Comparison of ENCODE assay signal across 8 cellular contexts in the genomic region with DNA sequence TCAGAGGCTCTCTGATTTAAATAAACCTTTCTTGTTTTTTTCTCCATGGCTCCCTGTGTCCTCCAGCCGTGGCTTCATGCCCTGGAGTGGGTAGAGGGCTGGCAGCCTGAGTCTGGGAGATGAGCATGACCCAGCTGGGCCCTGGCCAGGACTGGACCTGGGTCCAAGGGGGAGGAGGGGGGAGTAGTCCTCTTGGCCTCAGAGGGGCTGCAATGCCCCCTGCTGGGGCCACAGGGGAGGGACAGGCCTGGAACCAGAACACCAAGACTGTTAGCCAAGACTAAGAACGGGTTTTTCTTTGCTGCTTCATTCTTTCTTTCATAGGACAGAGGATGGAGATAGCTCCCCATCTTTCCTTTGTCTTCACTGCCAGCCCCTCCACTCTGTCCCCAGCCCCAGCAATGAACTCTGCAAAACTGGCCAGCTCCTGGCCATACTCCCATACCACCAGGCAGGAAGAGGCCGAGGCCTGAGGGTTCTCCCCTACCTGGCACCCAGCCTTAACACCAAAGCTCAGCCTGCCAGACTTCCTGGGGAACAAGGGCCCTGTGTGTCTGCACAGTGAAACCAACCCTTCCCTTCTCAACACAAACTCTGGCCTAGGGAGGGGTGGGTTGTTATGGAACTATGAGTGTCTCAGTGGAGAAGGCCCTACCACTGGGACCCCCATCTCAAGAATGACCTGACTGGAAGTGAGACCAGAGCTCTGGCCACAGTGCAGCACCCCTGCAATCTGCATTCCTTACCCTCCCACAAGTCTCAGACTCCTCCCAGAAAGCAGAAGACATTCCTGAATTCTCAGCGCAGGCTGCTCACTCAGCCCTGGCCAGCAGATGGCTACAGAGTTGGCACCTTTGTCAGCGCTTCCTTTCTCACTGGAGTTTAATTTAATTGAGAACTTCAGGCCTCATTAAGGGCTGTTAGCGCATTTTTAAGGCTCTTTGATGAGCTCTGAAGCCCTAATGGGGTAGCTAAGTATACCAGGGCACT. TPM values are rescaled to one million over a fixed set of nuclear protein-coding genes. Genes with fewer than 3 reads are reported as not detected.
A peak's percentile ranks its signal among the peaks of the same experiment; 100 is the strongest.
DNase-seq lines count a peak whose midpoint lies in the region; ATAC-seq and TF ChIP-seq lines count a peak whose summit lies in the region.

No MANE protein-coding gene starts in this region.

- in situ Hi-C loops in brain microvascular endothelial cell (cut with HindIII; ENCODE audit: low pct_ligation_motif_present, low sequenced_read_pairs) = no loop called here

- H3K27ac ChIP-seq in brain microvascular endothelial cell (no peak overlapping the region), smooth muscle cell (ENCODE audit: low read depth) (peak overlapping the region; percentile 44)

- H3K36me3 ChIP-seq in brain microvascular endothelial cell (replicated peaks) (peaks cover 4% of the 10 kb centered on the region), smooth muscle cell (ENCODE audit: low read depth) (no peaks in the 10 kb centered on the region)

- H3K27me3 ChIP-seq in brain microvascular endothelial cell (replicated peaks) = no peaks in the 10 kb centered on the region
- no peaks in the 10 kb centered on the region for H3K27me3 ChIP-seq in smooth muscle cell (ENCODE audit: low read depth)

- H2AFZ ChIP-seq in smooth muscle cell (ENCODE audit: low read depth) = peak overlapping the region; percentile 86

- H3K4me3 ChIP-seq in brain microvascular endothelial cell (ENCODE audit: low read depth, low read length) (no peak overlapping the region), smooth muscle cell (no peak overlapping the region)

- no peak overlapping the region for H3K9ac ChIP-seq in smooth muscle cell (ENCODE audit: low read depth)

- ATAC-seq in GM19324 (IDR thresholded peaks at IDR 0.05; ENCODE audit: low FRiP score, unreplicated experiment) (no peak), HG02884 (IDR thresholded peaks at IDR 0.05; ENCODE audit: unreplicated experiment) (no peak)

- TF ChIP-seq CTCF in brain microvascular endothelial cell (IDR thresholded peaks at IDR 0.05; ENCODE audit: low read depth, low read length, missing control alignments) (peak; percentile 94), smooth muscle cell (IDR thresholded peaks at IDR 0.05; ENCODE audit: borderline replicate concordance, insufficient read depth, poor library complexity, severe bottlenecking) (peak; percentile 60)

- H3K4me2 ChIP-seq in smooth muscle cell = peak overlapping the region; percentile 60

- H3K9me3 ChIP-seq in smooth muscle cell (replicated peaks; ENCODE audit: low read depth) = no peaks in the 10 kb centered on the region

- peaks cover 11% of the 10 kb centered on the region for H3K4me1 ChIP-seq in smooth muscle cell (ENCODE audit: low read depth)

- H4K20me1 ChIP-seq in smooth muscle cell (ENCODE audit: low read depth) = no peaks in the 10 kb centered on the region

- no peaks in the 10 kb centered on the region for H3F3A ChIP-seq in smooth muscle cell (ENCODE audit: low read depth)

- H3K79me2 ChIP-seq in smooth muscle cell (ENCODE audit: low read depth) = no peaks in the 10 kb centered on the region

- peak; percentile 82 for DNase-seq in DMS 273 (lab: John Stamatoyannopoulos, UW; ENCODE audit: unreplicated experiment)
- no peak for DNase-seq in DMS 273 treated with DMSO at 0.1 percent for 48 hours (lab: John Stamatoyannopoulos, UW)
- DNase-seq in NCI-H1092 treated with DMSO at 0.1 percent for 48 hours (lab: John Stamatoyannopoulos, UW) = peak; percentile 71
- DNase-seq in brain microvascular endothelial cell = peak; percentile 65
- DNase-seq in iPS-NIHi7 (ENCODE audit: extremely low spot score) = peak; percentile 72
- DNase-seq in smooth muscle cell (lab: John Stamatoyannopoulos, UW; ENCODE audit: unreplicated experiment) = no peak

- 34% methylated on average over 6 of the region's 6 CpGs for WGBS in smooth muscle cell (ENCODE audit: low lambda C conversion rate)

RNA-seq across cellular contexts. Expression of gene SLC29A1, which starts 11.0 kb away (rescaled TPM):
- total RNA-seq in smooth muscle cell = 7.3 and 8.0 TPM in 2 replicates
- polyA plus RNA-seq in smooth muscle cell = 7.4 and 8.1 TPM in 2 replicates

RNA-seq across cellular contexts. Expression of gene HSP90AB1, which starts 12.5 kb away (rescaled TPM):
- total RNA-seq in smooth muscle cell = 736 and 781 TPM in 2 replicates
- polyA plus RNA-seq in smooth muscle cell = 408 TPM in 2 replicates

RNA-seq across cellular contexts. Expression of gene MYMX, which starts 17.7 kb away (rescaled TPM):
- not detected in 2 replicates for total RNA-seq in smooth muscle cell
- polyA plus RNA-seq in smooth muscle cell = not detected in 2 replicates

RNA-seq across cellular contexts. Expression of gene SLC35B2, which starts 22.9 kb away (rescaled TPM):
- total RNA-seq in smooth muscle cell = 68.6 and 78.0 TPM in 2 replicates
- polyA plus RNA-seq in smooth muscle cell = 112 and 117 TPM in 2 replicates

RNA-seq across cellular contexts. Expression of gene NFKBIE, which starts 31.0 kb away (rescaled TPM):
- 7.0 and 11.4 TPM in 2 replicates for total RNA-seq in smooth muscle cell
- polyA plus RNA-seq in smooth muscle cell = 11.3 and 12.3 TPM in 2 replicates

Comparison
In these comparisons a context has a peak if more than half of its experiments do, and no peak if none do; other contexts are left out.
1. DNase-seq: peak in DMS 273 (single experiment), NCI-H1092 treated with DMSO at 0.1 percent for 48 hours (single experiment), brain microvascular endothelial cell (single experiment) and iPS-NIHi7 (single experiment); none in DMS 273 treated with DMSO at 0.1 percent for 48 hours (single experiment) and smooth muscle cell (single experiment).